8 cellular contexts compared by ENCODE assay signal in genomic region chr4:45453258-45453841, GRCh38.
DNase-seq lines count a peak whose midpoint lies in the region; ATAC-seq, FAIRE-seq and TF ChIP-seq lines count a peak whose summit lies in the region.

No MANE protein-coding gene starts in this region.

- H3K9me3 Mint-ChIP-seq in T-helper 2 cell treated with Interferon-gamma antibody and Interleukin-4, amounts not matched to agents 5 μg/mL and 100 μg/mL, for 36 hours, result no peaks in the 10 kb centered on the region

- POLR2A ChIA-PET in H1 (lab: Charles Lee; ENCODE audit: partially characterized antibody), result no interaction called here

- H2AK5ac ChIP-seq in H1 (ENCODE audit: low read depth, low read length), result no peak overlapping the region

- H2BK5ac ChIP-seq in H1 (ENCODE audit: low read depth, low read length), result no peak overlapping the region

- TF ChIP-seq EP300 in H1 (IDR thresholded peaks at IDR 0.05; ENCODE audit: borderline replicate concordance in 1 of 2, low read depth in 2 of 2, low read length in 2 of 2), result no peak

- no peak overlapping the region for H3K4me3 ChIP-seq in H1 (ENCODE audit: extremely low read depth in 1 of 4, insufficient read depth in 2 of 4, low read depth in 3 of 4, low read length in 4 of 4)
- H3K4me3 ChIP-seq in psoas muscle, result no peak overlapping the region

- H3K4me1 ChIP-seq in H1 (replicated peaks in 1 of 4; ENCODE audit: control insufficient read depth in 3 of 4, insufficient read depth in 4 of 4, low read length in 3 of 4) (no peaks in the 10 kb centered on the region), psoas muscle (no peaks in the 10 kb centered on the region)

- ATAC-seq in HG02610 (IDR thresholded peaks at IDR 0.05; ENCODE audit: unreplicated experiment) (peak; percentile 90), psoas muscle (no peak)

- FAIRE-seq in D721Med (lab: Jason Lieb, UNC) (peak; percentile 67), H1 (lab: Jason Lieb, UNC) (peak; percentile 66)

- H4K5ac ChIP-seq in H1 (ENCODE audit: insufficient read length, low read depth, low read length), result no peak overlapping the region

- H3K27me3 ChIP-seq in H1 (replicated peaks in 1 of 4; ENCODE audit: control insufficient read depth in 3 of 4, extremely low read depth in 1 of 4, insufficient read depth in 3 of 4, low read length in 3 of 4) (no peaks in the 10 kb centered on the region), psoas muscle (ENCODE audit: insufficient read depth in 3 of 3, low read length in 2 of 3) (no peaks in the 10 kb centered on the region)

- no peak overlapping the region for H2BK20ac ChIP-seq in H1 (ENCODE audit: low read length)

- no peak for TF ChIP-seq POLR2A in H1 (IDR thresholded peaks at IDR 0.05; ENCODE audit: control extremely low read depth in 1 of 2, low read depth in 2 of 2, low read length in 2 of 2)

- no peak overlapping the region for H3K27ac Mint-ChIP-seq in T-helper 2 cell treated with Interferon-gamma antibody and Interleukin-4, amounts not matched to agents 5 μg/mL and 100 μg/mL, for 36 hours

- H3K4me3 Mint-ChIP-seq in T-helper 2 cell treated with Interferon-gamma antibody and Interleukin-4, amounts not matched to agents 5 μg/mL and 100 μg/mL, for 36 hours, result no peak overlapping the region

- DNase-seq in D721Med (ENCODE audit: insufficient read length, low spot score) (no peak), NCI-H526 (lab: John Stamatoyannopoulos, UW) (peak; percentile 3 to 43), H1 (ENCODE audit: low read depth in 1 of 2, low spot score in 2 of 2) (no peak), pons (ENCODE audit: low spot score) (peak; percentile 60), NCI-H2029 treated with DMSO at 0.1 percent for 48 hours (lab: John Stamatoyannopoulos, UW) (no peak), psoas muscle (no peak)
- no peak for DNase-seq in T-helper 2 cell treated with Interferon-gamma antibody and Interleukin-4, amounts not matched to agents 5 μg/mL and 100 μg/mL, for 36 hours (ENCODE audit: low spot score)

- no peak overlapping the region for H4K91ac ChIP-seq in H1 (replicated peaks; ENCODE audit: insufficient read length, low read length)

- TF ChIP-seq RAD21 in H1 (IDR thresholded peaks at IDR 0.05 in 1 of 2, conservative IDR thresholded peaks at IDR 0.05 in 1 of 2; ENCODE audit: low read depth in 2 of 2, low read length in 2 of 2), result peak; percentile 78 to 84

- no peak overlapping the region for H4K8ac ChIP-seq in H1 (ENCODE audit: extremely low read depth, insufficient read depth, low read length)

- H3K9ac ChIP-seq in H1 (replicated peaks in 1 of 4; ENCODE audit: extremely low read depth in 1 of 4, low read depth in 3 of 4, low read length in 3 of 4), result no peak overlapping the region

- H4K20me1 ChIP-seq in H1 (replicated peaks in 1 of 2; ENCODE audit: control insufficient read depth in 1 of 2, insufficient read depth in 2 of 2, low read length in 2 of 2), result no peaks in the 10 kb centered on the region

- TF ChIP-seq CTCF in D721Med (IDR thresholded peaks at IDR 0.05; ENCODE audit: insufficient read depth, missing control alignments) (peak; percentile 84), H1 (IDR thresholded peaks at IDR 0.05; ENCODE audit: control extremely low read depth in 1 of 3, insufficient read depth in 1 of 3, low read depth in 1 of 3, low read length in 3 of 3) (peak in 2 of 3 experiments; percentile 52 to 76; a peak in 3 of 4 replicates), psoas muscle (IDR thresholded peaks at IDR 0.05) (no peak)

- no peak overlapping the region for H3K4me2 ChIP-seq in H1 (ENCODE audit: insufficient read depth in 1 of 2, low read depth in 2 of 2, low read length in 2 of 2)

- intact Hi-C loops in psoas muscle (cut with DNase I), result no loop called here

- no peaks in the 10 kb centered on the region for H3K27me3 Mint-ChIP-seq in T-helper 2 cell treated with Interferon-gamma antibody and Interleukin-4, amounts not matched to agents 5 μg/mL and 100 μg/mL, for 36 hours (ENCODE audit: low read depth)

- no peak overlapping the region for H3K18ac ChIP-seq in H1 (ENCODE audit: extremely low read depth, low read length)

- H3K27ac ChIP-seq in H1 (ENCODE audit: low read depth, low read length) (no peak overlapping the region), psoas muscle (no peak overlapping the region)

- no peaks in the 10 kb centered on the region for H3K36me3 ChIP-seq in H1 (ENCODE audit: control insufficient read depth in 2 of 4, insufficient read depth in 4 of 4, low read length in 3 of 4)
- no peaks in the 10 kb centered on the region for H3K36me3 ChIP-seq in psoas muscle (ENCODE audit: insufficient read depth in 1 of 2, low read depth in 1 of 2)

- WGBS in H1 (ENCODE audit: extremely low coverage in 1 of 2, insufficient coverage in 1 of 2, insufficient read length in 1 of 2, insufficient replicate concordance in 2 of 2, low coverage in 1 of 2, low lambda C conversion rate in 2 of 2, missing lambda C conversion rate in 1 of 2), 2 experiments, result 50% methylated on average over 5 of the region's 5 CpGs; no CpG with 5 or more reads in 1 of the 2 experiments
- 33 to 41% (median 37%) methylated on average over 5 of the region's 5 CpGs for WGBS in psoas muscle, 3 donors

- H3K79me2 ChIP-seq in H1 (ENCODE audit: control insufficient read depth in 1 of 2, insufficient read depth in 2 of 2, low read length in 2 of 2), result no peaks in the 10 kb centered on the region

- H3K4me1 Mint-ChIP-seq in T-helper 2 cell treated with Interferon-gamma antibody and Interleukin-4, amounts not matched to agents 5 μg/mL and 100 μg/mL, for 36 hours (ENCODE audit: low read depth), result no peaks in the 10 kb centered on the region

- no peaks in the 10 kb centered on the region for H3K79me1 ChIP-seq in H1 (ENCODE audit: low read depth, low read length)

- H2BK15ac ChIP-seq in H1 (ENCODE audit: low read length), result no peak overlapping the region

- H3K23ac ChIP-seq in H1 (ENCODE audit: insufficient read length), result no peak overlapping the region

- no peak overlapping the region for H3K14ac ChIP-seq in H1 (ENCODE audit: insufficient read length)

- peak overlapping the region; percentile 99 for H2AFZ ChIP-seq in H1 (ENCODE audit: low read length)

- H3K4ac ChIP-seq in H1 (replicated peaks; ENCODE audit: insufficient read length, low read depth, low read length), result no peak overlapping the region

- CTCF ChIA-PET in H1 (lab: Charles Lee; ENCODE audit: partially characterized antibody), result interaction anchor here (0.6 to 2.2 kb wide), 17 partner anchors 9 to 1478 kb away, joined by 3 to 8 read pairs (median 3); no protein-coding TSS in a partner anchor

- H3K23me2 ChIP-seq in H1 (ENCODE audit: low read depth, low read length), result no peaks in the 10 kb centered on the region

- peaks cover 0 to 9% of the 10 kb centered on the region in 2 experiments; a peak in 2 of 4 replicates for H3K9me3 ChIP-seq in H1 (ENCODE audit: insufficient read depth in 2 of 2, low read depth in 1 of 2, low read length in 1 of 2)
- no peaks in the 10 kb centered on the region for H3K9me3 ChIP-seq in psoas muscle

- H2BK12ac ChIP-seq in H1 (ENCODE audit: low read depth, low read length), result no peak overlapping the region

- H2BK120ac ChIP-seq in H1 (replicated peaks; ENCODE audit: low read depth, low read length), result no peak overlapping the region

- H3K56ac ChIP-seq in H1 (replicated peaks; ENCODE audit: insufficient read length, low read depth, low read length), result no peak overlapping the region

- H3K36me3 Mint-ChIP-seq in T-helper 2 cell treated with Interferon-gamma antibody and Interleukin-4, amounts not matched to agents 5 μg/mL and 100 μg/mL, for 36 hours (ENCODE audit: low read depth), result no peaks in the 10 kb centered on the region

TF ChIP-seq in H1, 55 proteins besides CTCF, POLR2A, EP300 and RAD21:
- TF ChIP-seq PHF8 (conservative IDR thresholded peaks at IDR 0.05; ENCODE audit: low read depth, low read length), result no peak
- TF ChIP-seq YY1 (IDR thresholded peaks at IDR 0.05; ENCODE audit: low read depth, low read length), result peak; percentile 38; the same call in 1 of the 2 replicates
- TF ChIP-seq CEBPB (IDR thresholded peaks at IDR 0.05; ENCODE audit: low read depth, low read length), result peak; percentile 23; the same call in 1 of the 2 replicates

Comparison
In these comparisons a context has a peak if more than half of its experiments do, and no peak if none do; other contexts are left out.
1. DNase-seq: peak in NCI-H526 (2 of 2) and pons (single experiment); none in D721Med (single experiment), H1 (0 of 2), NCI-H2029 treated with DMSO at 0.1 percent for 48 hours (single experiment), T-helper 2 cell treated with Interferon-gamma antibody and Interleukin-4, amounts not matched to agents 5 μg/mL and 100 μg/mL, for 36 hours (single experiment) and psoas muscle (0 of 2).